ENCODE assay signal across 9 cellular contexts in genomic region chr6:71107935-71108420, GRCh38.
A peak's percentile ranks its signal among the peaks of the same experiment; 100 is the strongest.
DNase-seq lines count a peak whose midpoint lies in the region; ATAC-seq and TF ChIP-seq lines count a peak whose summit lies in the region.
"Had no signal": no experiment of that assay in that cellular context is flagged by ENCODE, and none has a peak within 500 bp of the region (broad histone marks: within the 10 kb centered on the region; RNA-seq: fewer than 3 reads in every experiment).

No MANE protein-coding gene starts in this region.

- H3K4me1 ChIP-seq in heart right ventricle = peaks cover 0 to 31% (median 12%) of the 10 kb centered on the region in 9 donors

- H3K4me1 Mint-ChIP-seq in activated naive CD8-positive, alpha-beta T cell treated with anti-CD3 and anti-CD28 coated beads for 36 hours = no peaks in the 10 kb centered on the region
- H3K4me1 Mint-ChIP-seq in activated T-helper 17 cell treated with anti-CD3 and anti-CD28 coated beads, Interleukin-2, amount 50 U/mL, for 72 hours = no peaks in the 10 kb centered on the region

- H3K9me3 Mint-ChIP-seq in activated naive CD8-positive, alpha-beta T cell treated with anti-CD3 and anti-CD28 coated beads for 36 hours = no peaks in the 10 kb centered on the region
- H3K9me3 Mint-ChIP-seq in activated T-helper 17 cell treated with anti-CD3 and anti-CD28 coated beads, Interleukin-2, amount 50 U/mL, for 72 hours = no peaks in the 10 kb centered on the region

- H3K27ac Mint-ChIP-seq in activated naive CD8-positive, alpha-beta T cell treated with anti-CD3 and anti-CD28 coated beads for 36 hours = no peak overlapping the region
- H3K27ac Mint-ChIP-seq in activated T-helper 17 cell treated with anti-CD3 and anti-CD28 coated beads, Interleukin-2, amount 50 U/mL, for 72 hours = no peak overlapping the region

- 5 to 8% methylated on average over 5 of the region's 5 CpGs for WGBS in heart right ventricle, 2 donors

- ATAC-seq in SK-N-SH treated with all-trans-retinoic acid at 6 μM for 48 hours (peak; percentile 86), heart right ventricle (peak; percentile 79 to 93 (median 91))
- no peak for ATAC-seq in activated T-helper 17 cell treated with anti-CD3 and anti-CD28 coated beads, Interleukin-2, amount 50 U/mL, for 72 hours (replicated peaks)

- peak overlapping the region in 9 of 10 donors; percentile 31 to 78 (median 51) for H3K27ac ChIP-seq in heart right ventricle

- no peak for TF ChIP-seq CTCF in heart right ventricle (IDR thresholded peaks at IDR 0.05)

- DNase-seq in HK-2 (ENCODE audit: unreplicated experiment) (peak; percentile 38), heart right ventricle (peak in 1 of 2 donors; percentile 44), smooth muscle cell of the brain vasculature (ENCODE audit: low read depth, low spot score) (peak; percentile 77), epidermal melanocyte (ENCODE audit: insufficient read length, low spot score) (no peak)
- DNase-seq in activated naive CD8-positive, alpha-beta T cell treated with anti-CD3 and anti-CD28 coated beads for 36 hours = no peak
- DNase-seq in activated CD4-positive, alpha-beta T cell treated with anti-CD3 and anti-CD28 coated beads, Interleukin-2, amount 50 U/mL, for 48 hours = no peak
- DNase-seq: stimulated activated CD4-positive, alpha-beta T cell treated with anti-CD3 and anti-CD28 coated beads, Interleukin-15, amount 100 ng/mL, for 24 hours had no signal

- peaks cover 15% of the 10 kb centered on the region for H3K27me3 Mint-ChIP-seq in activated naive CD8-positive, alpha-beta T cell treated with anti-CD3 and anti-CD28 coated beads for 36 hours
- H3K27me3 Mint-ChIP-seq in activated T-helper 17 cell treated with anti-CD3 and anti-CD28 coated beads, Interleukin-2, amount 50 U/mL, for 72 hours = peaks cover 29% of the 10 kb centered on the region

- peaks cover 0 to 2% (median 0%) of the 10 kb centered on the region in 7 donors for H3K27me3 ChIP-seq in heart right ventricle

- H3K4me3 ChIP-seq in heart right ventricle = peak overlapping the region in 8 of 10 donors; percentile 4 to 43 (median 34)

- H3K36me3 ChIP-seq in heart right ventricle = no peaks in the 10 kb centered on the region

- no peak overlapping the region for H3K4me3 Mint-ChIP-seq in activated naive CD8-positive, alpha-beta T cell treated with anti-CD3 and anti-CD28 coated beads for 36 hours
- H3K4me3 Mint-ChIP-seq in activated T-helper 17 cell treated with anti-CD3 and anti-CD28 coated beads, Interleukin-2, amount 50 U/mL, for 72 hours = no peak overlapping the region

- intact Hi-C loops in heart right ventricle (cut with DNase I) = no loop called here

- H3K36me3 Mint-ChIP-seq in activated naive CD8-positive, alpha-beta T cell treated with anti-CD3 and anti-CD28 coated beads for 36 hours = no peaks in the 10 kb centered on the region
- no peaks in the 10 kb centered on the region for H3K36me3 Mint-ChIP-seq in activated T-helper 17 cell treated with anti-CD3 and anti-CD28 coated beads, Interleukin-2, amount 50 U/mL, for 72 hours (ENCODE audit: low read depth)

- H3K9me3 ChIP-seq in heart right ventricle = no peaks in the 10 kb centered on the region

TF ChIP-seq in SK-N-SH treated with all-trans-retinoic acid at 6 μM for 48 hours, 23 proteins besides CTCF, POLR2A, EP300 and RAD21:
- TF ChIP-seq CSRNP3 (CRISPR knock-in tag; IDR thresholded peaks at IDR 0.05) (no peak), ZFP30 (CRISPR knock-in tag; IDR thresholded peaks at IDR 0.05) (no peak), PPARA (CRISPR knock-in tag; IDR thresholded peaks at IDR 0.05; ENCODE audit: borderline replicate concordance) (no peak), TSHZ2 (CRISPR knock-in tag; IDR thresholded peaks at IDR 0.05) (no peak), CSDC2 (CRISPR knock-in tag; IDR thresholded peaks at IDR 0.05) (no peak), GLIS3 (CRISPR knock-in tag; IDR thresholded peaks at IDR 0.05) (no peak), BACH2 (CRISPR knock-in tag; IDR thresholded peaks at IDR 0.05; ENCODE audit: borderline replicate concordance) (no peak)

Comparison
In these comparisons a context has a peak if more than half of its experiments do, and no peak if none do; other contexts are left out.
1. DNase-seq: peak in HK-2 (single experiment) and smooth muscle cell of the brain vasculature (single experiment); none in epidermal melanocyte (single experiment), activated naive CD8-positive, alpha-beta T cell treated with anti-CD3 and anti-CD28 coated beads for 36 hours (single experiment) and activated CD4-positive, alpha-beta T cell treated with anti-CD3 and anti-CD28 coated beads, Interleukin-2, amount 50 U/mL, for 48 hours (0 of 2).